In genomic region chr2:180971811-180972210, GRCh38 we compare ENCODE assay signal across 28 cellular contexts.
"Had no signal": no experiment of that assay in that cellular context is flagged by ENCODE, and none has a peak within 500 bp of the region (broad histone marks: within the 10 kb centered on the region; RNA-seq: fewer than 3 reads in every experiment).

No MANE protein-coding gene starts in this region.

- ATAC-seq: effector memory CD8-positive, alpha-beta T cell; esophagus mucosa; foreskin keratinocyte; gastrocnemius medialis; gastroesophageal sphincter; heart left ventricle; heart right ventricle had no signal

- H3K4me3 ChIP-seq: colonic mucosa, coronary artery, dorsolateral prefrontal cortex, esophagus muscularis mucosa, esophagus squamous epithelium, gastrocnemius medialis, gastroesophageal sphincter, heart left ventricle, heart right ventricle had no signal

- H3K9me3 ChIP-seq: colonic mucosa, esophagus muscularis mucosa, esophagus squamous epithelium, gastrocnemius medialis, gastroesophageal sphincter, heart left ventricle, heart right ventricle had no signal

- H3K27me3 ChIP-seq: colonic mucosa, dorsolateral prefrontal cortex, esophagus muscularis mucosa, esophagus squamous epithelium, foreskin keratinocyte, gastrocnemius medialis, gastroesophageal sphincter, heart left ventricle, heart right ventricle had no signal

- H3K27ac ChIP-seq: colonic mucosa, coronary artery, dorsolateral prefrontal cortex, epithelial cell of prostate, esophagus muscularis mucosa, esophagus squamous epithelium, foreskin keratinocyte, gastrocnemius medialis, gastroesophageal sphincter, heart left ventricle, heart right ventricle had no signal

- H3K36me3 ChIP-seq: colonic mucosa, esophagus muscularis mucosa, esophagus squamous epithelium, gastrocnemius medialis, gastroesophageal sphincter, heart left ventricle, heart right ventricle had no signal

- H3K4me1 ChIP-seq: colonic mucosa, esophagus muscularis mucosa, esophagus squamous epithelium, foreskin keratinocyte, gastrocnemius medialis, gastroesophageal sphincter, heart left ventricle, heart right ventricle had no signal

- DNase-seq: colonic mucosa; cortex of kidney; dermis blood vessel endothelial cell; dorsolateral prefrontal cortex; effector CD4-positive, alpha-beta T cell; effector CD8-positive, alpha-beta T cell; effector memory CD4-positive, alpha-beta T cell; effector memory CD8-positive, alpha-beta T cell; endodermal cell; erythroblast; esophagus squamous epithelium; foreskin fibroblast; foreskin keratinocyte; foreskin melanocyte; gastrocnemius medialis; glutamatergic neuron; head of caudate nucleus; heart left ventricle; heart right ventricle had no signal

- FAIRE-seq: colon, endometrium, endothelial cell of umbilical vein, frontal cortex had no signal
